14 cellular contexts compared by ENCODE assay signal in the genomic region with DNA sequence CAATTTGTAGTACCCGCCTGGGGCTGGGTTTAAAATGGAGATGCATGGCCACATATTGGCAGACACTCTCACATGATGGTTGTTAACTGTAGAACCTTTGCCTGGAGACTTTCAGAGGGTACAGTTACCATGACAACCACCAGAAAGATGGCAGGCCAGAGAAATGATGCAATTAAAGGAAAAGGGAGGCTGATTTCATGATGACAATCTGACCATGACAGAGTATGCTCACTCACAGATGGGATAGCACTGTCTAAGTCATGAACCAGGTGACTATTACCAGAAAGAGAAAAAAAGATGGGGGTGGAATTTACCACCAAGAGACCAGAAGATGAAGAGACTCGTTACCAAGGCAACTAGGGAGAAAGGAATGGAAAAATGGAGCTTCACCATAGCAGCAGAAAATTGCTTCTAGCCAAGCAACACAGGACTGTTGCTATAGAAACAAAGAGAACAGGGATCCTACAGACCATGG. TPM values are rescaled to one million over a fixed set of nuclear protein-coding genes. Genes with fewer than 3 reads are reported as not detected.
DNase-seq lines count a peak whose midpoint lies in the region; ATAC-seq, FAIRE-seq and TF ChIP-seq lines count a peak whose summit lies in the region.
"Had no signal": no experiment of that assay in that cellular context is flagged by ENCODE, and none has a peak within 500 bp of the region (broad histone marks: within the 10 kb centered on the region; RNA-seq: fewer than 3 reads in every experiment).

No MANE protein-coding gene starts in this region.

- peak overlapping the region; percentile 14 for H2AFZ ChIP-seq in neuronal stem cell (ENCODE audit: low read length)

- peaks cover 10% of the 10 kb centered on the region for H3K4me1 Mint-ChIP-seq in activated T-helper 17 cell treated with anti-CD3 and anti-CD28 coated beads, Interleukin-2, amount 50 U/mL, for 72 hours

- peaks cover 3% of the 10 kb centered on the region for H3K27me3 Mint-ChIP-seq in activated T-helper 17 cell treated with anti-CD3 and anti-CD28 coated beads, Interleukin-2, amount 50 U/mL, for 72 hours

- no peak overlapping the region for H3K14ac ChIP-seq in neuronal stem cell (ENCODE audit: low read length)

- peak; percentile 32 for DNase-seq in DMS153 (lab: John Stamatoyannopoulos, UW)
- no peak for DNase-seq in DMS153 treated with DMSO at 0.1 percent for 48 hours (lab: John Stamatoyannopoulos, UW; ENCODE audit: unreplicated experiment)
- peak; percentile 100 for DNase-seq in NCI-H1694 treated with DMSO at 0.1 percent for 48 hours (lab: John Stamatoyannopoulos, UW)
- no peak for DNase-seq in neuronal stem cell (ENCODE audit: low spot score)
- DNase-seq in GM12891 (ENCODE audit: insufficient read length, low spot score): no peak
- DNase-seq in activated effector memory CD4-positive, alpha-beta T cell treated with Interleukin-2 at 50 U/mL for 16 hours: no peak
- DNase-seq: activated naive CD4-positive, alpha-beta T cell treated with anti-CD3 and anti-CD28 coated beads for 36 hours; PC-3 had no signal

- H2AK5ac ChIP-seq in neuronal stem cell (ENCODE audit: low read depth, low read length): no peak overlapping the region

- H3K27me3 ChIP-seq in neuronal stem cell (ENCODE audit: control insufficient read depth in 3 of 3, insufficient read depth in 3 of 3, low read depth in 1 of 3, low read length in 3 of 3): no peaks in the 10 kb centered on the region

- no peak overlapping the region for H3K4me2 ChIP-seq in neuronal stem cell (ENCODE audit: insufficient read depth, low read length, poor library complexity, severe bottlenecking)

- no peak overlapping the region for H2BK5ac ChIP-seq in neuronal stem cell (ENCODE audit: low read length)

- H3K27ac ChIP-seq in neuronal stem cell (replicated peaks; ENCODE audit: low read length): no peak overlapping the region
- H3K27ac ChIP-seq: 22Rv1 had no signal

- H3K9me3 ChIP-seq in neuronal stem cell (replicated peaks in 1 of 2; ENCODE audit: control insufficient read depth in 2 of 2, insufficient read depth in 1 of 2, low read depth in 1 of 2, low read length in 2 of 2): no peaks in the 10 kb centered on the region

- no peak overlapping the region for H3K4me3 ChIP-seq in neuronal stem cell (ENCODE audit: low read length in 2 of 2)

- peaks cover 0 to 4% of the 10 kb centered on the region in 2 donors for H3K36me3 ChIP-seq in neuronal stem cell (replicated peaks in 1 of 2; ENCODE audit: control insufficient read depth in 2 of 2, insufficient read depth in 2 of 2, low read length in 2 of 2)

- H3K36me3 Mint-ChIP-seq in activated T-helper 17 cell treated with anti-CD3 and anti-CD28 coated beads, Interleukin-2, amount 50 U/mL, for 72 hours (ENCODE audit: low read depth): peaks cover 17% of the 10 kb centered on the region

- peaks cover 2% of the 10 kb centered on the region for H3K79me1 ChIP-seq in neuronal stem cell (ENCODE audit: low read depth, low read length)

- H3K18ac ChIP-seq in neuronal stem cell (ENCODE audit: low read length): no peak overlapping the region

- H3K4ac ChIP-seq in neuronal stem cell (ENCODE audit: low read length): no peak overlapping the region

- no peak overlapping the region for H3K23ac ChIP-seq in neuronal stem cell (ENCODE audit: low read depth, low read length, poor library complexity)

- no peak overlapping the region for H3K27ac Mint-ChIP-seq in activated T-helper 17 cell treated with anti-CD3 and anti-CD28 coated beads, Interleukin-2, amount 50 U/mL, for 72 hours
- H3K27ac Mint-ChIP-seq: activated naive CD4-positive, alpha-beta T cell treated with anti-CD3 and anti-CD28 coated beads for 36 hours had no signal

- WGBS in neuronal stem cell (ENCODE audit: extremely low coverage in 2 of 2, insufficient read length in 2 of 2, insufficient replicate concordance in 1 of 2), 2 donors: no CpG with 5 or more reads among the region's 2 CpGs

- no peak overlapping the region for H3K9ac ChIP-seq in neuronal stem cell (ENCODE audit: low read depth, low read length, poor library complexity)

- H3K9me3 Mint-ChIP-seq in activated T-helper 17 cell treated with anti-CD3 and anti-CD28 coated beads, Interleukin-2, amount 50 U/mL, for 72 hours: no peaks in the 10 kb centered on the region
- H3K9me3 Mint-ChIP-seq: activated naive CD4-positive, alpha-beta T cell treated with anti-CD3 and anti-CD28 coated beads for 36 hours had no signal

- no peak overlapping the region for H2BK12ac ChIP-seq in neuronal stem cell (ENCODE audit: low read length)

- peaks cover 20 to 21% of the 10 kb centered on the region in 2 donors for H3K4me1 ChIP-seq in neuronal stem cell (ENCODE audit: control insufficient read depth in 2 of 2, insufficient read depth in 1 of 2, low read depth in 1 of 2, low read length in 2 of 2)

- ATAC-seq in activated T-helper 17 cell treated with anti-CD3 and anti-CD28 coated beads, Interleukin-2, amount 50 U/mL, for 72 hours (replicated peaks): peak; percentile 54
- no peak for ATAC-seq in GM18858 (IDR thresholded peaks at IDR 0.05; ENCODE audit: unreplicated experiment)
- ATAC-seq: PC-3 had no signal

- FAIRE-seq in GM12891 (lab: Jason Lieb, UNC): no peak
- FAIRE-seq: colon, D721Med, islet of Langerhans had no signal

- no peak overlapping the region for H3K4me3 Mint-ChIP-seq in activated T-helper 17 cell treated with anti-CD3 and anti-CD28 coated beads, Interleukin-2, amount 50 U/mL, for 72 hours
- H3K4me3 Mint-ChIP-seq: activated naive CD4-positive, alpha-beta T cell treated with anti-CD3 and anti-CD28 coated beads for 36 hours had no signal

- no peak overlapping the region for H2BK15ac ChIP-seq in neuronal stem cell (ENCODE audit: low read length)

- TF ChIP-seq POLR2A in GM12891 (IDR thresholded peaks at IDR 0.05; ENCODE audit: low read depth, low read length): no peak

- H4K91ac ChIP-seq in neuronal stem cell (ENCODE audit: low read depth, low read length, poor library complexity): no peak overlapping the region

- no peak overlapping the region for H4K8ac ChIP-seq in neuronal stem cell (ENCODE audit: low read depth, low read length)

- H2BK120ac ChIP-seq in neuronal stem cell (ENCODE audit: low read depth, low read length): no peak overlapping the region

TF ChIP-seq in GM12891, 5 proteins besides CTCF, POLR2A, EP300 and RAD21:
- no peak for TF ChIP-seq TAF1 (IDR thresholded peaks at IDR 0.05; ENCODE audit: low read depth, low read length)

RNA-seq across cellular contexts. Expression of a gene that starts 3.5 kb away (rescaled TPM):
- total RNA-seq in activated T-helper 17 cell treated with anti-CD3 and anti-CD28 coated beads, Interleukin-2, amount 50 U/mL, for 72 hours: 10 to 100 TPM; 33.6 to 41.0 TPM
- 33.8 TPM for polyA plus RNA-seq in neuronal stem cell (2013, experiment 1 of 2)
- polyA plus RNA-seq in neuronal stem cell (2013, experiment 2 of 2): 35.1 TPM
- 20.9 TPM for polyA plus RNA-seq in GM12891 (2012; ENCODE audit: low read depth, missing spikeins)

RNA-seq across cellular contexts. Expression of a gene that starts 14.9 kb away (rescaled TPM):
- total RNA-seq in activated T-helper 17 cell treated with anti-CD3 and anti-CD28 coated beads, Interleukin-2, amount 50 U/mL, for 72 hours: under 1 TPM in 1 of 2 donors, not detected in 1; 0.09 TPM
- 21.4 TPM for polyA plus RNA-seq in neuronal stem cell (2013, experiment 1 of 2)
- 21.2 TPM for polyA plus RNA-seq in neuronal stem cell (2013, experiment 2 of 2)
- polyA plus RNA-seq in GM12891 (2012; ENCODE audit: low read depth, missing spikeins): 1.2 TPM

Comparison
In these comparisons a context has a peak if more than half of its experiments do, and no peak if none do; other contexts are left out.
1. DNase-seq: peak in DMS153 (single experiment) and NCI-H1694 treated with DMSO at 0.1 percent for 48 hours (single experiment); none in DMS153 treated with DMSO at 0.1 percent for 48 hours (single experiment), neuronal stem cell (single experiment), GM12891 (single experiment) and activated effector memory CD4-positive, alpha-beta T cell treated with Interleukin-2 at 50 U/mL for 16 hours (single experiment).